ENCODE assay signal across 1 cellular context in the genomic region with DNA sequence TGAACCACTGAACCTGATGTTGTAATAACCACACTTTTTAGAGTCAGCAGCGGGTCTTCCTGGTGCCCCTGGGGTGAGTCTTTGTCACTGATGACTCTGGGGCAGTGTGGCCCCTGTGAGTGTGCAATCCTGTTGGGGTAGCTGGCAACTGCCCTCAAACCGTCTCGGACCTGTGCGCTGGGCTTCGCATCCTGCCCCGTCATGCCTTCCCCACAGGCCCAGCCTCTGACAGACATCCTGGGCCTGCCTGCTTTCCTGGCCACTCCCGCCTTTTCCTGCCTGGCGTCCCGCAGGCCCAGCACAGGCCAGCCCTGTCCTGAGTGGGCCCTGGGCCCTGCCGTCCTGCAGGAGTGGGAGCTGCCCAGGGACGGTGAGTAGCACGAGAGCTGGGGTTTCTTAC.
TF ChIP-seq lines count a peak whose summit lies in the region.

No MANE protein-coding gene starts in this region.

TF ChIP-seq in HCT116, 20 proteins besides CTCF, POLR2A, EP300 and RAD21 (continued from another document):
- TF ChIP-seq, protein P1, sequence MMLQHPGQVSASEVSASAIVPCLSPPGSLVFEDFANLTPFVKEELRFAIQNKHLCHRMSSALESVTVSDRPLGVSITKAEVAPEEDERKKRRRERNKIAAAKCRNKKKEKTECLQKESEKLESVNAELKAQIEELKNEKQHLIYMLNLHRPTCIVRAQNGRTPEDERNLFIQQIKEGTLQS (IDR thresholded peaks at IDR 0.05): no peak
- TF ChIP-seq SP1 (IDR thresholded peaks at IDR 0.05; ENCODE audit: low read depth) (no peak), SRF (IDR thresholded peaks at IDR 0.05; ENCODE audit: low read depth) (no peak)
